23 cellular contexts compared by ENCODE assay signal in genomic region chr17:36525113-36525512, GRCh38. TPM values are rescaled to one million over a fixed set of nuclear protein-coding genes. Genes with fewer than 3 reads are reported as not detected.
DNase-seq lines count a peak whose midpoint lies in the region; ATAC-seq, FAIRE-seq and TF ChIP-seq lines count a peak whose summit lies in the region.
"Had no signal": no experiment of that assay in that cellular context is flagged by ENCODE, and none has a peak within 500 bp of the region (broad histone marks: within the 10 kb centered on the region; RNA-seq: fewer than 3 reads in every experiment).

No MANE protein-coding gene starts in this region.

- WGBS in neuronal stem cell (ENCODE audit: extremely low coverage in 2 of 2, insufficient read length in 2 of 2, insufficient replicate concordance in 1 of 2), 2 donors = no CpG with 5 or more reads among the region's 2 CpGs

- H3K4me3 ChIP-seq in astrocyte (ENCODE audit: insufficient read depth, low read depth, low read length) (no peak overlapping the region), neuronal stem cell (ENCODE audit: low read length in 2 of 2) (no peak overlapping the region)
- H3K4me3 ChIP-seq: ascending aorta; BLaER1 treated with 17β-estradiol and CSF1 and Interleukin-3, amounts not matched to agents 10 nM and 100 nM had no signal

- H3K9ac ChIP-seq in astrocyte (ENCODE audit: low read length) (no peak overlapping the region), neuronal stem cell (ENCODE audit: low read depth, low read length, poor library complexity) (no peak overlapping the region)
- H3K9ac ChIP-seq: BLaER1 treated with 17β-estradiol and CSF1 and Interleukin-3, amounts not matched to agents 10 nM and 100 nM had no signal

- H3K79me1 ChIP-seq in neuronal stem cell (ENCODE audit: low read depth, low read length) = no peaks in the 10 kb centered on the region

- peaks cover 12% of the 10 kb centered on the region for H3K4me1 Mint-ChIP-seq in astrocyte (ENCODE audit: low read depth, unreplicated experiment)
- H3K4me1 Mint-ChIP-seq in stimulated activated memory B cell treated with anti-CD40 and anti-IgM and Interleukin-4, amounts not matched to agents 10 μg/mL and 1 μg/mL and 100 μg/mL, for 72 hours = peaks cover 6% of the 10 kb centered on the region
- H3K4me1 Mint-ChIP-seq: endodermal cell, neural crest cell had no signal

- no peak overlapping the region for H3K18ac ChIP-seq in neuronal stem cell (ENCODE audit: low read length)

- H3K27ac Mint-ChIP-seq in astrocyte (ENCODE audit: unreplicated experiment) = no peak overlapping the region
- H3K27ac Mint-ChIP-seq in stimulated activated memory B cell treated with anti-CD40 and anti-IgM and Interleukin-4, amounts not matched to agents 10 μg/mL and 1 μg/mL and 100 μg/mL, for 72 hours = no peak overlapping the region
- H3K27ac Mint-ChIP-seq: endodermal cell had no signal

- peaks cover 13% of the 10 kb centered on the region for H3K79me2 ChIP-seq in astrocyte (ENCODE audit: insufficient read depth, low read length)

- no peak overlapping the region for H2BK120ac ChIP-seq in neuronal stem cell (ENCODE audit: low read depth, low read length)

- peaks cover 21% of the 10 kb centered on the region for H4K20me1 ChIP-seq in astrocyte (ENCODE audit: insufficient read depth, low read length)

- no peak overlapping the region for H4K8ac ChIP-seq in neuronal stem cell (ENCODE audit: low read depth, low read length)

- no peak overlapping the region for H3K4me3 Mint-ChIP-seq in astrocyte (ENCODE audit: unreplicated experiment)
- no peak overlapping the region for H3K4me3 Mint-ChIP-seq in stimulated activated memory B cell treated with anti-CD40 and anti-IgM and Interleukin-4, amounts not matched to agents 10 μg/mL and 1 μg/mL and 100 μg/mL, for 72 hours
- H3K4me3 Mint-ChIP-seq: endodermal cell, neural crest cell had no signal

- DNase-seq in activated CD8-positive, alpha-beta memory T cell treated with anti-CD3 and anti-CD28 coated beads, Interleukin-2, amount 50 U/mL, for 48 hours = peak; percentile 36
- no peak for DNase-seq in activated CD8-positive, alpha-beta memory T cell treated with anti-CD3 and anti-CD28 coated beads for 24 hours
- DNase-seq in HT1080 (ENCODE audit: low read depth) (peak; percentile 25), astrocyte (ENCODE audit: low read depth) (peak; percentile 12), neuronal stem cell (ENCODE audit: low spot score) (no peak), OCI-M1 (lab: John Stamatoyannopoulos, UW) (no peak), iPS-NIHi7 (ENCODE audit: extremely low spot score) (no peak)
- DNase-seq: activated gamma-delta T cell; endodermal cell; H7; left cardiac atrium; NCI-H1417 treated with DMSO at 0.1 percent for 48 hours; NCI-H526 treated with DMSO at 0.1 percent for 48 hours; SIG-M5; stimulated activated CD4-positive, alpha-beta T cell treated with anti-CD3 and anti-CD28 coated beads, Interleukin-4, amount 100 ng/mL, for 24 hours had no signal

- H3K4me2 ChIP-seq in astrocyte (ENCODE audit: low read length) (no peak overlapping the region), neuronal stem cell (ENCODE audit: insufficient read depth, low read length, poor library complexity, severe bottlenecking) (no peak overlapping the region)
- H3K4me2 ChIP-seq: BLaER1 treated with 17β-estradiol and CSF1 and Interleukin-3, amounts not matched to agents 10 nM and 100 nM had no signal

- H3K14ac ChIP-seq in neuronal stem cell (ENCODE audit: low read length) = no peak overlapping the region

- H3K27me3 ChIP-seq in astrocyte (ENCODE audit: insufficient read depth, low read length) = no peaks in the 10 kb centered on the region
- no peaks in the 10 kb centered on the region for H3K27me3 ChIP-seq in neuronal stem cell (ENCODE audit: control insufficient read depth in 3 of 3, insufficient read depth in 3 of 3, low read depth in 1 of 3, low read length in 3 of 3)
- H3K27me3 ChIP-seq: ascending aorta; BLaER1 treated with 17β-estradiol and CSF1 and Interleukin-3, amounts not matched to agents 10 nM and 100 nM had no signal

- H3K36me3 ChIP-seq in astrocyte (ENCODE audit: insufficient read depth, low read length) (peaks cover 41% of the 10 kb centered on the region), neuronal stem cell (replicated peaks in 1 of 2; ENCODE audit: control insufficient read depth in 2 of 2, insufficient read depth in 2 of 2, low read length in 2 of 2) (peaks cover 38 to 92% of the 10 kb centered on the region in 2 donors)

- no peak for TF ChIP-seq CTCF in astrocyte (IDR thresholded peaks at IDR 0.05; ENCODE audit: insufficient read depth, low read depth, low read length)

- peak overlapping the region; percentile 62 for H3K27ac ChIP-seq in astrocyte (ENCODE audit: low read depth, low read length)
- H3K27ac ChIP-seq in neuronal stem cell (replicated peaks; ENCODE audit: low read length) = no peak overlapping the region
- H3K27ac ChIP-seq: ascending aorta; BLaER1 treated with 17β-estradiol and CSF1 and Interleukin-3, amounts not matched to agents 10 nM and 100 nM had no signal

- H3K9me3 ChIP-seq in astrocyte (ENCODE audit: insufficient read depth, low read depth, low read length) (no peaks in the 10 kb centered on the region), neuronal stem cell (replicated peaks in 1 of 2; ENCODE audit: control insufficient read depth in 2 of 2, insufficient read depth in 1 of 2, low read depth in 1 of 2, low read length in 2 of 2) (no peaks in the 10 kb centered on the region)
- H3K9me3 ChIP-seq: ascending aorta; BLaER1 treated with 17β-estradiol and CSF1 and Interleukin-3, amounts not matched to agents 10 nM and 100 nM had no signal

- H4K91ac ChIP-seq in neuronal stem cell (ENCODE audit: low read depth, low read length, poor library complexity) = no peak overlapping the region

- H3K27me3 Mint-ChIP-seq in astrocyte (ENCODE audit: low read depth, unreplicated experiment) = no peaks in the 10 kb centered on the region
- H3K27me3 Mint-ChIP-seq in stimulated activated memory B cell treated with anti-CD40 and anti-IgM and Interleukin-4, amounts not matched to agents 10 μg/mL and 1 μg/mL and 100 μg/mL, for 72 hours = no peaks in the 10 kb centered on the region

- no peak overlapping the region for H2AFZ ChIP-seq in astrocyte (ENCODE audit: low read depth, low read length)
- no peak overlapping the region for H2AFZ ChIP-seq in neuronal stem cell (ENCODE audit: low read length)

- no peak overlapping the region for H2AK5ac ChIP-seq in neuronal stem cell (ENCODE audit: low read depth, low read length)

- peaks cover 24% of the 10 kb centered on the region for H3K36me3 Mint-ChIP-seq in astrocyte (ENCODE audit: low read depth, unreplicated experiment)
- peaks cover 64% of the 10 kb centered on the region for H3K36me3 Mint-ChIP-seq in stimulated activated memory B cell treated with anti-CD40 and anti-IgM and Interleukin-4, amounts not matched to agents 10 μg/mL and 1 μg/mL and 100 μg/mL, for 72 hours

- no peak overlapping the region for H2BK5ac ChIP-seq in neuronal stem cell (ENCODE audit: low read length)

- FAIRE-seq in astrocyte (lab: Jason Lieb, UNC) = no peak
- FAIRE-seq: A204.1, D721Med, GM19239, urothelium cell line had no signal

- no peak for ATAC-seq in stimulated activated memory B cell treated with anti-CD40 and anti-IgM and Interleukin-4, amounts not matched to agents 10 μg/mL and 1 μg/mL and 100 μg/mL, for 72 hours
- ATAC-seq: left cardiac atrium had no signal

- H3K23ac ChIP-seq in neuronal stem cell (ENCODE audit: low read depth, low read length, poor library complexity) = peak overlapping the region; percentile 57

- peaks cover 17% of the 10 kb centered on the region for H3K4me1 ChIP-seq in astrocyte (ENCODE audit: insufficient read depth, low read length)
- no peaks in the 10 kb centered on the region for H3K4me1 ChIP-seq in neuronal stem cell (ENCODE audit: control insufficient read depth in 2 of 2, insufficient read depth in 1 of 2, low read depth in 1 of 2, low read length in 2 of 2)
- H3K4me1 ChIP-seq: ascending aorta had no signal

- no peak overlapping the region for H2BK15ac ChIP-seq in neuronal stem cell (ENCODE audit: low read length)

- peaks cover 2% of the 10 kb centered on the region for H3K9me3 Mint-ChIP-seq in astrocyte (ENCODE audit: unreplicated experiment)
- no peaks in the 10 kb centered on the region for H3K9me3 Mint-ChIP-seq in stimulated activated memory B cell treated with anti-CD40 and anti-IgM and Interleukin-4, amounts not matched to agents 10 μg/mL and 1 μg/mL and 100 μg/mL, for 72 hours
- H3K9me3 Mint-ChIP-seq: endodermal cell, neural crest cell had no signal

- H3K4ac ChIP-seq in neuronal stem cell (ENCODE audit: low read length) = no peak overlapping the region

- no peak overlapping the region for H2BK12ac ChIP-seq in neuronal stem cell (ENCODE audit: low read length)

RNA-seq across cellular contexts. Expression of gene MYO19, which starts 9.6 kb away (rescaled TPM):
- total RNA-seq in HT1080 (2014; rRNA removed; shearing (Covaris generic)) = 120 and 130 TPM in 2 replicates
- 49.6 and 57.9 TPM in 2 replicates for polyA plus RNA-seq in HT1080 (2015; cell fraction: cytosol; rRNA removed)
- polyA plus RNA-seq in HT1080 (2015; cell fraction: nucleus; rRNA removed) = 231 and 247 TPM in 2 replicates
- 41.0 and 42.9 TPM in 2 replicates for total RNA-seq in astrocyte
- 29.5 TPM for polyA plus RNA-seq in neuronal stem cell (2013, experiment 1 of 2)
- 30.0 TPM for polyA plus RNA-seq in neuronal stem cell (2013, experiment 2 of 2)

RNA-seq across cellular contexts. Expression of gene PIGW, which starts 9.7 kb away (rescaled TPM):
- total RNA-seq in HT1080 (2014; rRNA removed; shearing (Covaris generic)) = 13.9 and 27.9 TPM in 2 replicates
- polyA plus RNA-seq in HT1080 (2015; cell fraction: cytosol; rRNA removed) = 18.8 and 20.6 TPM in 2 replicates
- polyA plus RNA-seq in HT1080 (2015; cell fraction: nucleus; rRNA removed) = 10.2 and 13.2 TPM in 2 replicates
- total RNA-seq in astrocyte = 7.5 and 8.4 TPM in 2 replicates
- 4.2 TPM for polyA plus RNA-seq in neuronal stem cell (2013, experiment 1 of 2)
- polyA plus RNA-seq in neuronal stem cell (2013, experiment 2 of 2) = 5.0 TPM

RNA-seq across cellular contexts. Expression of gene GGNBP2, which starts 19.6 kb away (rescaled TPM):
- 54.1 and 58.6 TPM in 2 replicates for total RNA-seq in HT1080 (2014; rRNA removed; shearing (Covaris generic))
- 53.4 and 61.8 TPM in 2 replicates for polyA plus RNA-seq in HT1080 (2015; cell fraction: cytosol; rRNA removed)
- 144 and 146 TPM in 2 replicates for polyA plus RNA-seq in HT1080 (2015; cell fraction: nucleus; rRNA removed)
- 80.0 and 80.8 TPM in 2 replicates for total RNA-seq in astrocyte
- 44.9 TPM for polyA plus RNA-seq in neuronal stem cell (2013, experiment 1 of 2)
- 47.5 TPM for polyA plus RNA-seq in neuronal stem cell (2013, experiment 2 of 2)

RNA-seq across cellular contexts. Expression of gene ZNHIT3, which starts 38.6 kb away (rescaled TPM):
- total RNA-seq in HT1080 (2014; rRNA removed; shearing (Covaris generic)) = 51.7 and 55.4 TPM in 2 replicates
- 64.2 and 65.1 TPM in 2 replicates for polyA plus RNA-seq in HT1080 (2015; cell fraction: cytosol; rRNA removed)
- 39.3 and 46.3 TPM in 2 replicates for polyA plus RNA-seq in HT1080 (2015; cell fraction: nucleus; rRNA removed)
- total RNA-seq in astrocyte = 26.4 and 29.4 TPM in 2 replicates
- 75.4 TPM for polyA plus RNA-seq in neuronal stem cell (2013, experiment 1 of 2)
- polyA plus RNA-seq in neuronal stem cell (2013, experiment 2 of 2) = 77.6 TPM

Comparison
In these comparisons a context has a peak if more than half of its experiments do, and no peak if none do; other contexts are left out.
1. DNase-seq: peak in activated CD8-positive, alpha-beta memory T cell treated with anti-CD3 and anti-CD28 coated beads, Interleukin-2, amount 50 U/mL, for 48 hours (single experiment), HT1080 (single experiment) and astrocyte (single experiment); none in activated CD8-positive, alpha-beta memory T cell treated with anti-CD3 and anti-CD28 coated beads for 24 hours (single experiment), neuronal stem cell (single experiment), OCI-M1 (single experiment) and iPS-NIHi7 (single experiment).